ENCODE assay signal across 33 cellular contexts in genomic region chr4:73947239-73947985, GRCh38. TPM values are rescaled to one million over a fixed set of nuclear protein-coding genes. Genes with fewer than 3 reads are reported as not detected.
"Had no signal": no experiment of that assay in that cellular context is flagged by ENCODE, and none has a peak within 500 bp of the region (broad histone marks: within the 10 kb centered on the region; RNA-seq: fewer than 3 reads in every experiment).

No MANE protein-coding gene starts in this region.

- H3K27ac ChIP-seq: brain microvascular endothelial cell, gastroesophageal sphincter, ovary, skin epidermis, thoracic aorta had no signal

- H3K4me3 ChIP-seq: gastroesophageal sphincter, ovary, skin epidermis, thoracic aorta had no signal

- H3K27me3 ChIP-seq: brain microvascular endothelial cell, ovary had no signal

- H3K36me3 ChIP-seq: brain microvascular endothelial cell, gastroesophageal sphincter, ovary, thoracic aorta had no signal

- H3K9me3 ChIP-seq: gastroesophageal sphincter, ovary, thoracic aorta had no signal

- DNase-seq: activated CD4-positive, alpha-beta memory T cell treated with anti-CD3 and anti-CD28 coated beads, Interleukin-2, amount 10 ng/mL, durations not matched to agents 7 days and 5 days; activated CD4-positive, alpha-beta T cell treated with anti-CD3 and anti-CD28 coated beads for 1 hour; activated CD4-positive, alpha-beta T cell treated with anti-CD3 and anti-CD28 coated beads, Interleukin-2, amount 10 ng/mL, durations not matched to agents 7 days and 5 days; activated CD8-positive, alpha-beta memory T cell treated with anti-CD3 and anti-CD28 coated beads, Interleukin-2, amount 50 U/mL, for 48 hours; activated gamma-delta T cell; activated naive CD4-positive, alpha-beta T cell treated with anti-CD3 and anti-CD28 coated beads, Interleukin-2, amount 50 U/mL, for 16 hours; activated T-cell treated with anti-CD3 and anti-CD28 coated beads, Interleukin-2, amount 50 U/mL, for 24 hours; amniotic stem cell; brain microvascular endothelial cell; cortex of kidney; effector memory CD8-positive, alpha-beta T cell; erythroblast; hippocampal formation; immature natural killer cell; kidney; left colon; midbrain; naive thymus-derived CD4-positive, alpha-beta T cell; ovary; retina; stimulated activated CD4-positive, alpha-beta T cell treated with anti-CD3 and anti-CD28 coated beads, Interleukin-4, amount 100 ng/mL, for 24 hours; T1000; trophoblast cell had no signal

RNA-seq across cellular contexts. Expression of gene PF4, which starts 34.4 kb away (rescaled TPM):
- total RNA-seq: activated CD4-positive, alpha-beta memory T cell treated with anti-CD3 and anti-CD28 coated beads, Interleukin-2, amount 10 ng/mL, durations not matched to agents 7 days and 5 days; activated CD4-positive, alpha-beta T cell treated with anti-CD3 and anti-CD28 coated beads, Interleukin-2, amount 10 ng/mL, durations not matched to agents 7 days and 5 days; astrocyte; gastroesophageal sphincter; kidney; lower leg skin; subcutaneous adipose tissue; thoracic aorta had no signal
- polyA plus RNA-seq: naive thymus-derived CD4-positive, alpha-beta T cell; neural cell; ovary had no signal

RNA-seq across cellular contexts. Expression of gene PPBP, which starts 40.6 kb away (rescaled TPM):
- total RNA-seq: activated CD4-positive, alpha-beta memory T cell treated with anti-CD3 and anti-CD28 coated beads, Interleukin-2, amount 10 ng/mL, durations not matched to agents 7 days and 5 days; activated CD4-positive, alpha-beta T cell treated with anti-CD3 and anti-CD28 coated beads, Interleukin-2, amount 10 ng/mL, durations not matched to agents 7 days and 5 days; astrocyte; chondrocyte; gastroesophageal sphincter; kidney; left colon; progenitor cell of endocrine pancreas; thoracic aorta; WTC11 had no signal
- polyA plus RNA-seq: naive thymus-derived CD4-positive, alpha-beta T cell; neural cell had no signal

RNA-seq across cellular contexts. Expression of gene CXCL5, which starts 51.1 kb away (rescaled TPM):
- total RNA-seq: activated CD4-positive, alpha-beta memory T cell treated with anti-CD3 and anti-CD28 coated beads, Interleukin-2, amount 10 ng/mL, durations not matched to agents 7 days and 5 days; activated CD4-positive, alpha-beta T cell treated with anti-CD3 and anti-CD28 coated beads, Interleukin-2, amount 10 ng/mL, durations not matched to agents 7 days and 5 days; chondrocyte; lower leg skin had no signal
- polyA plus RNA-seq: naive thymus-derived CD4-positive, alpha-beta T cell; neural cell had no signal
